14 cellular contexts compared by ENCODE assay signal in genomic region chr20:57040924-57041323, GRCh38.
A peak's percentile ranks its signal among the peaks of the same experiment; 100 is the strongest.
DNase-seq lines count a peak whose midpoint lies in the region; ATAC-seq, FAIRE-seq and TF ChIP-seq lines count a peak whose summit lies in the region.
"Had no signal": no experiment of that assay in that cellular context is flagged by ENCODE, and none has a peak within 500 bp of the region (broad histone marks: within the 10 kb centered on the region; RNA-seq: fewer than 3 reads in every experiment).

No MANE protein-coding gene starts in this region.

- 40% methylated on average over 8 of the region's 8 CpGs for WGBS in A549 (ENCODE audit: missing lambda C conversion rate)

- TF ChIP-seq CTCF in A549 (IDR thresholded peaks at IDR 0.05): no peak

- no peak for TF ChIP-seq EP300 in A549 (IDR thresholded peaks at IDR 0.05)

- H3K9me3 ChIP-seq in A549: no peaks in the 10 kb centered on the region
- H3K9me3 ChIP-seq: SJCRH30, testis had no signal

- CTCF ChIA-PET in A549 (lab: Yijun Ruan, JAX): interaction anchor here (1.2 to 2.3 kb wide), 3 partner anchors 33 to 490 kb away, joined by 3 to 5 read pairs (median 3); no protein-coding TSS in a partner anchor

- FAIRE-seq in A549 (lab: Jason Lieb, UNC) (no peak), HTR-8/SVneo (lab: Jason Lieb, UNC) (peak; percentile 72)

- peaks cover 8% of the 10 kb centered on the region; the same call in 2 of the 3 replicates for H3K4me1 ChIP-seq in A549
- H3K4me1 ChIP-seq: SJCRH30, testis had no signal

- ATAC-seq in A549: peak in 1 of 2 experiments; percentile 50; a peak in 3 of 6 replicates
- ATAC-seq in HG02973 (IDR thresholded peaks at IDR 0.05; ENCODE audit: unreplicated experiment): no peak
- ATAC-seq in HG03460 (IDR thresholded peaks at IDR 0.05; ENCODE audit: unreplicated experiment): no peak

- TF ChIP-seq RAD21 in A549 (conservative IDR thresholded peaks at IDR 0.05 in 1 of 2, IDR thresholded peaks at IDR 0.05 in 1 of 2): no peak

- no peak for TF ChIP-seq POLR2A in A549 (IDR thresholded peaks at IDR 0.05; ENCODE audit: low read length)

- no peak overlapping the region for H3K4me3 ChIP-seq in A549
- H3K4me3 ChIP-seq: SJCRH30, testis had no signal

- POLR2A ChIA-PET in A549 (lab: Yijun Ruan, JAX): no interaction called here

- H3K27ac ChIP-seq in A549: no peak overlapping the region
- H3K27ac ChIP-seq: SJCRH30, testis had no signal

- 0 out of 3 replicates have a peak overlapping the region, but pooled peaks have one; percentile 10 for H3K4me2 ChIP-seq in A549

- DNase-seq in A549 (ENCODE audit: low read depth in 1 of 2, low spot score in 1 of 2) (peak in 1 of 2 experiments; percentile 27), HTR-8/SVneo (ENCODE audit: insufficient read length, low spot score) (peak; percentile 96), amniotic epithelial cell (ENCODE audit: low read depth) (peak; percentile 31), iris pigment epithelial cell (ENCODE audit: low read depth) (peak; percentile 23), NCI-H526 (lab: John Stamatoyannopoulos, UW) (no peak)
- DNase-seq in activated CD4-positive, CD25-positive, alpha-beta regulatory T cell (lab: John Stamatoyannopoulos, UW): no peak
- DNase-seq: activated naive CD4-positive, alpha-beta T cell treated with anti-CD3 and anti-CD28 coated beads for 36 hours; cerebellar nuclear complex; NCI-H187; NCI-H774; SJCRH30; testis had no signal

TF ChIP-seq in A549, 52 proteins besides CTCF, POLR2A, EP300 and RAD21:
- TF ChIP-seq TP53 (CRISPR knock-in tag; IDR thresholded peaks at IDR 0.05) (no peak), BHLHE40 (IDR thresholded peaks at IDR 0.05; ENCODE audit: low read depth, low read length) (no peak), CEBPB (IDR thresholded peaks at IDR 0.05) (peak; percentile 16 to 65; a peak in 2 of 4 replicates), ZFP36 (IDR thresholded peaks at IDR 0.05; ENCODE audit: borderline replicate concordance, partially characterized antibody) (no peak), NFE2L2 (conservative IDR thresholded peaks at IDR 0.05; ENCODE audit: low read length) (no peak)
- TF ChIP-seq, protein P1, sequence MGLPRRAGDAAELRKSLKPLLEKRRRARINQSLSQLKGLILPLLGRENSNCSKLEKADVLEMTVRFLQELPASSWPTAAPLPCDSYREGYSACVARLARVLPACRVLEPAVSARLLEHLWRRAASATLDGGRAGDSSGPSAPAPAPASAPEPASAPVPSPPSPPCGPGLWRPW (IDR thresholded peaks at IDR 0.05): no peak

Comparison
In these comparisons a context has a peak if more than half of its experiments do, and no peak if none do; other contexts are left out.
1. DNase-seq: peak in HTR-8/SVneo (single experiment), amniotic epithelial cell (single experiment) and iris pigment epithelial cell (single experiment); none in activated CD4-positive, CD25-positive, alpha-beta regulatory T cell (0 of 4) and NCI-H526 (0 of 2).